9 cellular contexts compared by ENCODE assay signal in genomic region chr1:8259498-8260290, GRCh38. TPM values are rescaled to one million over a fixed set of nuclear protein-coding genes. Genes with fewer than 3 reads are reported as not detected.
DNase-seq lines count a peak whose midpoint lies in the region; ATAC-seq and TF ChIP-seq lines count a peak whose summit lies in the region.
"Had no signal": no experiment of that assay in that cellular context is flagged by ENCODE, and none has a peak within 500 bp of the region (broad histone marks: within the 10 kb centered on the region; RNA-seq: fewer than 3 reads in every experiment).

No MANE protein-coding gene starts in this region.

- no peak for TF ChIP-seq POLR2A in adrenal gland (IDR thresholded peaks at IDR 0.05)

- H3K4me1 ChIP-seq in adrenal gland (replicated peaks in 1 of 2), result peaks cover 0 to 5% of the 10 kb centered on the region in 2 donors
- H3K4me1 ChIP-seq in CD8-positive, alpha-beta T cell (ENCODE audit: insufficient read depth, low read length), result no peaks in the 10 kb centered on the region

- POLR2A ChIA-PET in CD8-positive, alpha-beta T cell (lab: Charles Lee), result no interaction called here
- POLR2A ChIA-PET in CD4-positive, alpha-beta T cell (lab: Charles Lee), result no interaction called here

- no peaks in the 10 kb centered on the region for H3K9me3 ChIP-seq in adrenal gland (replicated peaks in 1 of 3)
- H3K9me3 ChIP-seq in CD8-positive, alpha-beta T cell (ENCODE audit: low read length), result no peaks in the 10 kb centered on the region
- no peaks in the 10 kb centered on the region for H3K9me3 ChIP-seq in CD4-positive, alpha-beta T cell (ENCODE audit: control insufficient read depth, low read length)

- DNase-seq in HS-5 (ENCODE audit: low read depth) (peak; percentile 50), adrenal gland (peak in 6 of 7 donors; percentile 43 to 70 (median 58)), islet precursor cell (peak; percentile 60), stromal cell of bone marrow (ENCODE audit: low read depth) (peak; percentile 44), GM20000 (ENCODE audit: low spot score) (no peak), Ammon's horn (ENCODE audit: low spot score) (no peak)
- DNase-seq in CD8-positive, alpha-beta T cell, result no peak
- DNase-seq in CD4-positive, alpha-beta T cell, result no peak
- DNase-seq: activated gamma-delta T cell had no signal

- no peak overlapping the region for H3K4me3 ChIP-seq in adrenal gland
- no peak overlapping the region for H3K4me3 ChIP-seq in CD8-positive, alpha-beta T cell (ENCODE audit: low read depth, low read length)

- ATAC-seq in CD8-positive, alpha-beta T cell, result no peak
- no peak for ATAC-seq in CD4-positive, alpha-beta T cell (ENCODE audit: poor library complexity)

- H3K27ac ChIP-seq in adrenal gland, result peak overlapping the region in 3 of 5 donors; percentile 13 to 59 (median 38)
- H3K27ac ChIP-seq in CD8-positive, alpha-beta T cell (ENCODE audit: low read depth, low read length), result no peak overlapping the region
- H3K27ac ChIP-seq in CD4-positive, alpha-beta T cell (ENCODE audit: low read depth, low read length), result no peak overlapping the region

- CTCF ChIA-PET in CD8-positive, alpha-beta T cell (lab: Charles Lee), result no interaction called here
- CTCF ChIA-PET in CD4-positive, alpha-beta T cell (lab: Charles Lee), result no interaction called here

- intact Hi-C loops in adrenal gland (cut with DNase I), result no loop called here
- intact Hi-C loops in CD8-positive, alpha-beta T cell (cut with DNase I, micrococcal nuclease), result no loop called here
- intact Hi-C loops in CD4-positive, alpha-beta T cell (cut with DNase I, micrococcal nuclease), result no loop called here

- H3K27ac Mint-ChIP-seq in CD8-positive, alpha-beta T cell, result no peak overlapping the region
- no peak overlapping the region for H3K27ac Mint-ChIP-seq in CD4-positive, alpha-beta T cell

- H3K27me3 ChIP-seq in adrenal gland, result no peaks in the 10 kb centered on the region
- no peaks in the 10 kb centered on the region for H3K27me3 ChIP-seq in CD8-positive, alpha-beta T cell (ENCODE audit: insufficient read depth, low read length)
- H3K27me3 ChIP-seq in CD4-positive, alpha-beta T cell (ENCODE audit: control insufficient read depth, insufficient read depth, low read length), result no peaks in the 10 kb centered on the region

- H3K4me3 Mint-ChIP-seq in CD8-positive, alpha-beta T cell, result no peak overlapping the region
- H3K4me3 Mint-ChIP-seq in CD4-positive, alpha-beta T cell, result no peak overlapping the region

- WGBS in adrenal gland, 4 donors, result 25 to 40% (median 36%) methylated on average over 13 of the region's 13 CpGs

- TF ChIP-seq CTCF in adrenal gland (IDR thresholded peaks at IDR 0.05) (no peak), GM20000 (IDR thresholded peaks at IDR 0.05; ENCODE audit: extremely low read depth, missing control alignments) (no peak)
- TF ChIP-seq CTCF in CD8-positive, alpha-beta T cell (IDR thresholded peaks at IDR 0.05), result no peak
- no peak for TF ChIP-seq CTCF in CD4-positive, alpha-beta T cell (IDR thresholded peaks at IDR 0.05)

- no peaks in the 10 kb centered on the region for H3K9me3 Mint-ChIP-seq in CD8-positive, alpha-beta T cell
- H3K9me3 Mint-ChIP-seq in CD4-positive, alpha-beta T cell, result no peaks in the 10 kb centered on the region

- H3K4me1 Mint-ChIP-seq in CD8-positive, alpha-beta T cell (ENCODE audit: low read depth), result no peaks in the 10 kb centered on the region
- no peaks in the 10 kb centered on the region for H3K4me1 Mint-ChIP-seq in CD4-positive, alpha-beta T cell (ENCODE audit: low read depth)

- H3K36me3 Mint-ChIP-seq in CD8-positive, alpha-beta T cell, result no peaks in the 10 kb centered on the region
- no peaks in the 10 kb centered on the region for H3K36me3 Mint-ChIP-seq in CD4-positive, alpha-beta T cell (ENCODE audit: low read depth)

- H3K27me3 Mint-ChIP-seq in CD8-positive, alpha-beta T cell (ENCODE audit: low read depth), result peaks cover 10% of the 10 kb centered on the region
- peaks cover 14% of the 10 kb centered on the region for H3K27me3 Mint-ChIP-seq in CD4-positive, alpha-beta T cell

- H3K36me3 ChIP-seq in adrenal gland (replicated peaks in 1 of 2), result no peaks in the 10 kb centered on the region
- no peaks in the 10 kb centered on the region for H3K36me3 ChIP-seq in CD8-positive, alpha-beta T cell (ENCODE audit: insufficient read depth, low read length)

RNA-seq across cellular contexts. Expression of gene SLC45A1, which starts 58.2 kb away (rescaled TPM):
- 1 to 10 TPM; 1.5 to 7.0 (median 2.5) TPM for total RNA-seq in adrenal gland
- polyA plus RNA-seq in adrenal gland, result 1 to 10 TPM; 1.2 to 6.7 (median 5.1) TPM
- under 1 TPM; 0.60 to 0.75 TPM for total RNA-seq in CD8-positive, alpha-beta T cell
- total RNA-seq in CD4-positive, alpha-beta T cell, result under 1 TPM; 0.88 to 0.98 TPM

Comparison
In these comparisons a context has a peak if more than half of its experiments do, and no peak if none do; other contexts are left out.
1. DNase-seq: peak in HS-5 (single experiment), adrenal gland (6 of 7), islet precursor cell (single experiment) and stromal cell of bone marrow (single experiment); none in GM20000 (single experiment), CD8-positive, alpha-beta T cell (0 of 7), CD4-positive, alpha-beta T cell (0 of 10) and Ammon's horn (single experiment).
2. H3K27ac ChIP-seq: peak in adrenal gland (3 of 5); none in CD8-positive, alpha-beta T cell (single experiment) and CD4-positive, alpha-beta T cell (single experiment).